Comparison of ENCODE assay signal across 8 cellular contexts in genomic region chr17:7557825-7558543, GRCh38. TPM values are rescaled to one million over a fixed set of nuclear protein-coding genes. Genes with fewer than 3 reads are reported as not detected.
DNase-seq lines count a peak whose midpoint lies in the region; ATAC-seq and TF ChIP-seq lines count a peak whose summit lies in the region.

No MANE protein-coding gene starts in this region.

- peak overlapping the region; percentile 60; the same call in 1 of the 2 replicates for H3K27ac ChIP-seq in SK-N-MC
- H3K27ac ChIP-seq in epithelial cell of prostate: peak overlapping the region; percentile 70
- peak overlapping the region; percentile 95 to 97 (median 96) for H3K27ac ChIP-seq in upper lobe of left lung

- WGBS in upper lobe of left lung, 2 donors: 11 to 14% methylated on average over 10 to 20 of the region's 21 CpGs

- peak; percentile 59 to 87 for ATAC-seq in upper lobe of left lung (ENCODE audit: low FRiP score in 2 of 2)
- ATAC-seq in HG03280 (IDR thresholded peaks at IDR 0.05; ENCODE audit: unreplicated experiment): no peak
- no peak for ATAC-seq in HG03520 (IDR thresholded peaks at IDR 0.05; ENCODE audit: unreplicated experiment)

- no peaks in the 10 kb centered on the region for H3K9me3 ChIP-seq in SK-N-MC (ENCODE audit: low read depth, low read length)
- no peaks in the 10 kb centered on the region for H3K9me3 ChIP-seq in upper lobe of left lung

- H3K9me3 Mint-ChIP-seq in HFFc6 (no peaks in the 10 kb centered on the region), mesothelial cell of epicardium (no peaks in the 10 kb centered on the region)

- H3K27ac Mint-ChIP-seq in HFFc6: peak overlapping the region; percentile 83
- H3K27ac Mint-ChIP-seq in mesothelial cell of epicardium: peak overlapping the region; percentile 95

- TF ChIP-seq EP300 in upper lobe of left lung (IDR thresholded peaks at IDR 0.05): peak in 1 of 4 donors; percentile 72

- peaks cover 8% of the 10 kb centered on the region for H3K27me3 Mint-ChIP-seq in HFFc6 (ENCODE audit: insufficient read depth)
- H3K27me3 Mint-ChIP-seq in mesothelial cell of epicardium (ENCODE audit: low read depth): no peaks in the 10 kb centered on the region

- H3K27me3 ChIP-seq in upper lobe of left lung: no peaks in the 10 kb centered on the region

- no peak for TF ChIP-seq CTCF in HFFc6 (IDR thresholded peaks at IDR 0.05)
- TF ChIP-seq CTCF in mesothelial cell of epicardium (IDR thresholded peaks at IDR 0.05; ENCODE audit: unreplicated experiment): no peak
- TF ChIP-seq CTCF in upper lobe of left lung (IDR thresholded peaks at IDR 0.05): peak in 2 of 6 experiments; percentile 5 to 16

- DNase-seq in DMS153 treated with DMSO at 0.1 percent for 48 hours (lab: John Stamatoyannopoulos, UW; ENCODE audit: unreplicated experiment) (peak; percentile 54), HFFc6 (no peak), SK-N-MC (ENCODE audit: low read depth, low spot score) (no peak), epithelial cell of prostate (ENCODE audit: low read depth, low spot score) (no peak), mesothelial cell of epicardium (ENCODE audit: low spot score in 2 of 2, unreplicated experiment in 2 of 2) (no peak), upper lobe of left lung (peak; percentile 93 to 98)

- H3K4me3 ChIP-seq in SK-N-MC (0 out of 2 replicates have a peak overlapping the region, but pooled peaks have one; percentile 15), upper lobe of left lung (peak overlapping the region; percentile 5 to 95 (median 72))

- peak in 3 of 4 donors; percentile 38 to 86 (median 79) for TF ChIP-seq POLR2A in upper lobe of left lung (IDR thresholded peaks at IDR 0.05)

- H3K36me3 Mint-ChIP-seq in HFFc6 (ENCODE audit: low read depth) (peaks cover 8% of the 10 kb centered on the region), mesothelial cell of epicardium (peaks cover 3% of the 10 kb centered on the region)

- no peaks in the 10 kb centered on the region for H3K36me3 ChIP-seq in SK-N-MC (ENCODE audit: insufficient read depth, low read length)
- H3K36me3 ChIP-seq in upper lobe of left lung: peaks cover 0 to under 1% (median 0%) of the 10 kb centered on the region in 4 donors

- H3K4me3 Mint-ChIP-seq in HFFc6 (peak overlapping the region; percentile 62), mesothelial cell of epicardium (peak overlapping the region; percentile 47)

- peaks cover 35% of the 10 kb centered on the region for H3K4me1 Mint-ChIP-seq in HFFc6 (ENCODE audit: low read depth)
- H3K4me1 Mint-ChIP-seq in mesothelial cell of epicardium: peaks cover 47% of the 10 kb centered on the region

- H3K4me1 ChIP-seq in upper lobe of left lung: peaks cover 46 to 68% (median 55%) of the 10 kb centered on the region in 4 donors

- H3K9ac ChIP-seq in SK-N-MC (ENCODE audit: insufficient read length): peak overlapping the region; percentile 66

RNA-seq across cellular contexts. Expression of gene TNFSF13, which starts 0.6 kb away (rescaled TPM):
- 1 to 10 TPM; 1.2 to 2.8 (median 1.5) TPM for total RNA-seq in HFFc6 (2021; fragmentation: NEBNext Ultra II Directional; extraction: Animal tissue kit (Norgen Biotek cat#: 25700))
- total RNA-seq in mesothelial cell of epicardium (4.3 to 6.1 TPM (median 5.2 TPM) in 3 replicates), upper lobe of left lung (100 to 1,000 TPM in 4 of 6 donors, 10 to 100 TPM in 2; 74.2 to 226 (median 129) TPM)

RNA-seq across cellular contexts. Expression of gene SENP3, which starts 3.7 kb away (rescaled TPM):
- total RNA-seq in HFFc6 (2021; fragmentation: NEBNext Ultra II Directional; extraction: Animal tissue kit (Norgen Biotek cat#: 25700)): 10 to 100 TPM; 53.9 to 70.3 (median 60.3) TPM
- total RNA-seq in mesothelial cell of epicardium (50.3 to 55.9 TPM (median 51.5 TPM) in 3 replicates), upper lobe of left lung (100 to 1,000 TPM in 1 of 6 donors, 10 to 100 TPM in 5; 54.2 to 108 (median 57.5) TPM)

RNA-seq across cellular contexts. Expression of gene TNFSF12, which starts 9.1 kb away (rescaled TPM):
- 10 to 100 TPM; 22.0 to 28.3 (median 25.4) TPM for total RNA-seq in HFFc6 (2021; fragmentation: NEBNext Ultra II Directional; extraction: Animal tissue kit (Norgen Biotek cat#: 25700))
- total RNA-seq in mesothelial cell of epicardium: 6.6 to 7.7 TPM (median 7.6 TPM) in 3 replicates
- total RNA-seq in upper lobe of left lung: 100 to 1,000 TPM in 1 of 6 donors, 10 to 100 TPM in 5; 32.3 to 158 (median 73.2) TPM

RNA-seq across cellular contexts. Expression of gene CD68, which starts 21.5 kb away (rescaled TPM):
- 10 to 100 TPM; 46.6 to 71.7 (median 68.5) TPM for total RNA-seq in HFFc6 (2021; fragmentation: NEBNext Ultra II Directional; extraction: Animal tissue kit (Norgen Biotek cat#: 25700))
- total RNA-seq in mesothelial cell of epicardium (0.44 to 0.86 TPM (median 0.78 TPM) in 3 replicates), upper lobe of left lung (100 to 1,000 TPM in 5 of 6 donors, 10 to 100 TPM in 1; 76.5 to 500 (median 260) TPM)

RNA-seq across cellular contexts. Expression of gene MPDU1, which starts 25.7 kb away (rescaled TPM):
- total RNA-seq in HFFc6 (2021; fragmentation: NEBNext Ultra II Directional; extraction: Animal tissue kit (Norgen Biotek cat#: 25700)): 10 to 100 TPM; 59.2 to 91.2 (median 68.6) TPM
- total RNA-seq in mesothelial cell of epicardium: 44.8 to 45.5 TPM (median 45.5 TPM) in 3 replicates
- 100 to 1,000 TPM in 1 of 6 donors, 10 to 100 TPM in 5; 50.6 to 121 (median 56.2) TPM for total RNA-seq in upper lobe of left lung

Comparison
In these comparisons a context has a peak if more than half of its experiments do, and no peak if none do; other contexts are left out.
1. DNase-seq: peak in DMS153 treated with DMSO at 0.1 percent for 48 hours (single experiment) and upper lobe of left lung (2 of 2); none in HFFc6 (single experiment), SK-N-MC (single experiment), epithelial cell of prostate (single experiment) and mesothelial cell of epicardium (0 of 2).
2. ATAC-seq: peak in upper lobe of left lung (2 of 2); none in HG03280 (single experiment) and HG03520 (single experiment).
3. RNA of gene TNFSF13, which starts 0.6 kb away (total RNA-seq): 74.2 to 226 TPM in upper lobe of left lung; 4.3 to 6.1 TPM in mesothelial cell of epicardium and 1.2 to 2.8 TPM in HFFc6; every median in the first group is over 10 times any median in the second.
4. Peak in every context shown above with its lines, with median percentiles within 50 percentile points of each other: H3K27ac ChIP-seq.